15 cellular contexts compared by ENCODE assay signal in the genomic region with DNA sequence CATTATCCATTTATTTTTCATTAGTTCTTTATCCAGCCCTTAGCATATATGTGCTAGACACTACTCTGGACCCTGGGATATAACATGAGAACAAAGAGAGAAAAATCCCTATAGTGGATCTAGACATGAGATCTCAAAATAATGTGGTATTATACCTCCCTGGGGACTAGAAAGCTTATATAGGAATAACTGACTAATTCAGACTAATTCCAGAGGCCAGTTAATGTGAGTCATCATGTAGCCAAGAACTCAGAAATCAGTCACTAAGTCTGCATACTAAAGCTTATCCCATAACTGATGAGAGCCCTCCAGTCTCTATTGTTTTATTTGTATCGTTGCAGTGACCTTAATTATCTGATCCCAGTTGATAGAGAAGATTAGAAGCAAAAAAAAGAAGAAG.
DNase-seq lines count a peak whose midpoint lies in the region; ATAC-seq and TF ChIP-seq lines count a peak whose summit lies in the region.
"Had no signal": no experiment of that assay in that cellular context is flagged by ENCODE, and none has a peak within 500 bp of the region (broad histone marks: within the 10 kb centered on the region; RNA-seq: fewer than 3 reads in every experiment).

No MANE protein-coding gene starts in this region.

- no peak overlapping the region for H3K4me3 Mint-ChIP-seq in activated naive CD8-positive, alpha-beta T cell treated with anti-CD3 and anti-CD28 coated beads, Interleukin-2, amount 50 U/mL, for 24 hours
- no peak overlapping the region for H3K4me3 Mint-ChIP-seq in activated naive CD8-positive, alpha-beta T cell treated with anti-CD3 and anti-CD28 coated beads for 36 hours
- H3K4me3 Mint-ChIP-seq: naive B cell, WTC11 had no signal

- no peaks in the 10 kb centered on the region for H3K9me3 Mint-ChIP-seq in activated naive CD8-positive, alpha-beta T cell treated with anti-CD3 and anti-CD28 coated beads, Interleukin-2, amount 50 U/mL, for 24 hours
- H3K9me3 Mint-ChIP-seq in activated naive CD8-positive, alpha-beta T cell treated with anti-CD3 and anti-CD28 coated beads for 36 hours: no peaks in the 10 kb centered on the region
- H3K9me3 Mint-ChIP-seq: naive B cell, WTC11 had no signal

- ATAC-seq in activated naive CD8-positive, alpha-beta T cell treated with anti-CD3 and anti-CD28 coated beads, Interleukin-2, amount 50 U/mL, for 24 hours: peak; percentile 43
- no peak for ATAC-seq in left lobe of liver
- ATAC-seq: esophagus mucosa, right cardiac atrium, WTC11 had no signal

- H3K4me3 ChIP-seq in adipocyte (ENCODE audit: low read length) (peak overlapping the region; percentile 43), fibroblast of villous mesenchyme (ENCODE audit: low read depth, low read length) (no peak overlapping the region)
- H3K4me3 ChIP-seq: cardiac muscle cell had no signal

- peaks cover 10% of the 10 kb centered on the region for H3K4me1 Mint-ChIP-seq in activated naive CD8-positive, alpha-beta T cell treated with anti-CD3 and anti-CD28 coated beads, Interleukin-2, amount 50 U/mL, for 24 hours
- peaks cover 4% of the 10 kb centered on the region for H3K4me1 Mint-ChIP-seq in activated naive CD8-positive, alpha-beta T cell treated with anti-CD3 and anti-CD28 coated beads for 36 hours

- H3K9ac ChIP-seq in adipocyte (ENCODE audit: low read length): peak overlapping the region; percentile 44

- H3K4me1 ChIP-seq in adipocyte (ENCODE audit: control insufficient read depth, insufficient read depth, low read length): peaks cover 43% of the 10 kb centered on the region

- H3K9me3 ChIP-seq in adipocyte (ENCODE audit: control insufficient read depth, low read length): no peaks in the 10 kb centered on the region

- TF ChIP-seq CTCF in fibroblast of villous mesenchyme (IDR thresholded peaks at IDR 0.05; ENCODE audit: insufficient read depth, low read depth, low read length): no peak

- H3K27me3 Mint-ChIP-seq in activated naive CD8-positive, alpha-beta T cell treated with anti-CD3 and anti-CD28 coated beads, Interleukin-2, amount 50 U/mL, for 24 hours: no peaks in the 10 kb centered on the region
- no peaks in the 10 kb centered on the region for H3K27me3 Mint-ChIP-seq in activated naive CD8-positive, alpha-beta T cell treated with anti-CD3 and anti-CD28 coated beads for 36 hours
- H3K27me3 Mint-ChIP-seq: naive B cell had no signal

- peaks cover 9% of the 10 kb centered on the region for H3K36me3 ChIP-seq in adipocyte (ENCODE audit: control insufficient read depth, insufficient read depth, low read length, severe bottlenecking)
- H3K36me3 ChIP-seq: cardiac muscle cell had no signal

- H3K27me3 ChIP-seq in adipocyte (replicated peaks; ENCODE audit: control insufficient read depth, insufficient read depth, low read length): no peaks in the 10 kb centered on the region
- H3K27me3 ChIP-seq: cardiac muscle cell had no signal

- H3K27ac Mint-ChIP-seq in activated naive CD8-positive, alpha-beta T cell treated with anti-CD3 and anti-CD28 coated beads, Interleukin-2, amount 50 U/mL, for 24 hours: no peak overlapping the region
- no peak overlapping the region for H3K27ac Mint-ChIP-seq in activated naive CD8-positive, alpha-beta T cell treated with anti-CD3 and anti-CD28 coated beads for 36 hours
- H3K27ac Mint-ChIP-seq: WTC11 had no signal

- H3K36me3 Mint-ChIP-seq in activated naive CD8-positive, alpha-beta T cell treated with anti-CD3 and anti-CD28 coated beads, Interleukin-2, amount 50 U/mL, for 24 hours (ENCODE audit: low read depth): peaks cover 34% of the 10 kb centered on the region
- H3K36me3 Mint-ChIP-seq in activated naive CD8-positive, alpha-beta T cell treated with anti-CD3 and anti-CD28 coated beads for 36 hours: peaks cover 20% of the 10 kb centered on the region

- DNase-seq in activated naive CD8-positive, alpha-beta T cell treated with anti-CD3 and anti-CD28 coated beads, Interleukin-2, amount 50 U/mL, for 24 hours: no peak
- no peak for DNase-seq in activated naive CD8-positive, alpha-beta T cell treated with anti-CD3 and anti-CD28 coated beads for 36 hours
- peak; percentile 82 for DNase-seq in adipocyte (ENCODE audit: low read depth)
- DNase-seq in fibroblast of villous mesenchyme (ENCODE audit: low read depth): peak; percentile 68
- DNase-seq in hippocampal formation (lab: John Stamatoyannopoulos, UW): no peak
- no peak for DNase-seq in left lobe of liver (ENCODE audit: low spot score)
- no peak for DNase-seq in stimulated activated CD4-positive, alpha-beta T cell treated with anti-CD3 and anti-CD28 coated beads, Interleukin-4, amount 100 ng/mL, for 4 hours
- DNase-seq in OCI-M2 (lab: John Stamatoyannopoulos, UW; ENCODE audit: unreplicated experiment): no peak
- DNase-seq: DMS53, naive B cell, NCI-H774, right cardiac atrium had no signal

Comparison
In these comparisons a context has a peak if more than half of its experiments do, and no peak if none do; other contexts are left out.
1. DNase-seq: peak in adipocyte (single experiment) and fibroblast of villous mesenchyme (single experiment); none in activated naive CD8-positive, alpha-beta T cell treated with anti-CD3 and anti-CD28 coated beads, Interleukin-2, amount 50 U/mL, for 24 hours (single experiment), activated naive CD8-positive, alpha-beta T cell treated with anti-CD3 and anti-CD28 coated beads for 36 hours (single experiment), hippocampal formation (0 of 2), left lobe of liver (single experiment), stimulated activated CD4-positive, alpha-beta T cell treated with anti-CD3 and anti-CD28 coated beads, Interleukin-4, amount 100 ng/mL, for 4 hours (0 of 2) and OCI-M2 (single experiment).